In the genomic region with DNA sequence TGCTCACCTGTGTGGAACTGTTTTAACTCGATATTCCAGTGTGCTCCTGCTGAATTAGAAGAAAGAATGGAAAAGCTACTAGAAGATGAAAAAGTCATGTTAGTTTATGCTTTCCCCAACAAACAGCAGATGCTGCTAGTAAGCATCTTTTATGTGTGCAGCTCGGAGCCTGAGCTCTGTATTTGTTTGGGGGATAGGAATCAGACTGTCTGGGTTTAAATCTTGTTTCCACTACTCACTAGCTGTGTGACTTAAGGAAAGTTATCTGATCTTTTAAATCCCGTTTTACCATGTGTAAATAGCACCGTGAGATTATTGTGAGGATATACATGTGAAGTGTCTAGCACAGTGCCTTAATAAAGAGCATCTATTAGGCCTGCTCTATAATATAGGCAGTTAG, we compare ENCODE assay signal across 9 cellular contexts. TPM values are rescaled to one million over a fixed set of nuclear protein-coding genes. Genes with fewer than 3 reads are reported as not detected.
"Had no signal": no experiment of that assay in that cellular context is flagged by ENCODE, and none has a peak within 500 bp of the region (broad histone marks: within the 10 kb centered on the region; RNA-seq: fewer than 3 reads in every experiment).

No MANE protein-coding gene starts in this region.

- H3K36me3 ChIP-seq: HAP-1 had no signal

- H3K4me1 ChIP-seq: HAP-1 had no signal

- H3K4me3 Mint-ChIP-seq: HFFc6, IgD-negative memory B cell had no signal

- H3K27me3 Mint-ChIP-seq: IgD-negative memory B cell had no signal

- H3K9me3 ChIP-seq: HAP-1 had no signal

- H3K27ac Mint-ChIP-seq: HFFc6, IgD-negative memory B cell had no signal

- H3K36me3 Mint-ChIP-seq: IgD-negative memory B cell had no signal

- H3K4me1 Mint-ChIP-seq: IgD-negative memory B cell had no signal

- ATAC-seq: HCT116, HepG2 had no signal

- H3K4me3 ChIP-seq: GM23248, HAP-1 had no signal

- H2AFZ ChIP-seq: GM23248 had no signal

- DNase-seq: GM23248, GOT3, H7, HFFc6 had no signal

- H3K9ac ChIP-seq: GM23248 had no signal

- FAIRE-seq: HepG2 had no signal

- H3K9me3 Mint-ChIP-seq: HFFc6, IgD-negative memory B cell had no signal

- H3K27ac ChIP-seq: GM23248, HL-60 had no signal

RNA-seq across cellular contexts. Expression of a gene that starts 24.0 kb away (rescaled TPM):
- polyA plus RNA-seq: GM23248, HepG2, IgD-negative memory B cell had no signal

RNA-seq across cellular contexts. Expression of a gene that starts 55.1 kb away (rescaled TPM):
- polyA plus RNA-seq: GM23248, HepG2, IgD-negative memory B cell had no signal
